ENCODE assay signal across 11 cellular contexts in the genomic region with DNA sequence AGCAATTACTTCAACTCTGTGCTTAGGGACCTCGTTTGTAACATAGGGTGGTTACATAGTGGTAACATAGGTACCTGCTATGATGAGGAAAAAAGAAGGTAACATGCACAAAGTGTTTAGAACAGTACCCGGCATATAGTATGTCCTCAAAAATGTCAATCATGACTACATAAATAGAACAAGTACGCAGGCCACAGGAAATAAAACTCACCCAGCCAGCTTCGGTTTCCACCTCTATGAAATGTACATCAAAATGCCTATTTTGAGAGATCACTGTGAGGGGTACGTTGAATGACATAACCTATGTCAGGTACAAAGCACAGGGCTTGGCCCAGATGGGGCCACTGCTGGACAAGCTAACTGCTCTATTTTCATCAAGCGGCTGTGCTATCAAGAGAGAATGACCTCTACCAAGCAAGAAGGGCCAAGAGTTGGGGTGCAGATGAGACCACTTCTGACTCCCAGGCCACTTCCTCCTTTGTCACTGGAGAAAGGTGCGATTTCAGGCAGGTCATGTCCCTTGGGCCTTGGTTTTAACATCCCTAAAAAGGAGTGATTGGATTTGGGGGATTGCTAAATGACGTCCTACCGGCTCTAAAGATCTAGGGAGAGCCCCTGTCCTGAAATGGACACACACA.
A peak's percentile ranks its signal among the peaks of the same experiment; 100 is the strongest.
DNase-seq lines count a peak whose midpoint lies in the region; ATAC-seq, FAIRE-seq and TF ChIP-seq lines count a peak whose summit lies in the region.
"Had no signal": no experiment of that assay in that cellular context is flagged by ENCODE, and none has a peak within 500 bp of the region (broad histone marks: within the 10 kb centered on the region; RNA-seq: fewer than 3 reads in every experiment).

No MANE protein-coding gene starts in this region.

- ATAC-seq in GM19328 (IDR thresholded peaks at IDR 0.05; ENCODE audit: unreplicated experiment) (peak; percentile 30), HG02885 (IDR thresholded peaks at IDR 0.05; ENCODE audit: poor library complexity, unreplicated experiment) (peak; percentile 54)

- no peak overlapping the region for H3K9ac ChIP-seq in OCI-LY3 (ENCODE audit: low read length)

- H3F3A ChIP-seq in DOHH2 (ENCODE audit: control insufficient read depth, insufficient read depth): no peaks in the 10 kb centered on the region

- H4K20me1 ChIP-seq in DOHH2 (ENCODE audit: control insufficient read depth, insufficient read depth, low read depth, low read length) (no peaks in the 10 kb centered on the region), OCI-LY3 (ENCODE audit: insufficient read depth, low read length) (no peaks in the 10 kb centered on the region)

- FAIRE-seq in RCC 7860 (lab: Jason Lieb, UNC): no peak
- FAIRE-seq in H54 (lab: Jason Lieb, UNC): no peak

- TF ChIP-seq CTCF in DOHH2 (IDR thresholded peaks at IDR 0.05; ENCODE audit: low read depth, low read length, poor library complexity, severe bottlenecking): no peak
- TF ChIP-seq CTCF in OCI-LY3 (IDR thresholded peaks at IDR 0.05; ENCODE audit: low read depth, low read length): no peak

- no peak for TF ChIP-seq POLR2A in H54 (IDR thresholded peaks at IDR 0.05; ENCODE audit: low read depth, low read length)

- H3K27ac ChIP-seq in DOHH2 (ENCODE audit: low read depth, low read length): no peak overlapping the region
- H3K27ac ChIP-seq in OCI-LY3 (ENCODE audit: low read length): no peak overlapping the region

- no peaks in the 10 kb centered on the region for H3K36me3 ChIP-seq in DOHH2 (ENCODE audit: control insufficient read depth, low read length)
- no peaks in the 10 kb centered on the region for H3K36me3 ChIP-seq in OCI-LY3 (replicated peaks; ENCODE audit: low read depth, low read length)

- H3K79me2 ChIP-seq in DOHH2 (ENCODE audit: control insufficient read depth, low read length) (no peaks in the 10 kb centered on the region), OCI-LY3 (ENCODE audit: low read length) (no peaks in the 10 kb centered on the region)

- H3K9me3 ChIP-seq in DOHH2 (ENCODE audit: control insufficient read depth, insufficient read depth, low read length) (no peaks in the 10 kb centered on the region), OCI-LY3 (ENCODE audit: insufficient read depth, low read length) (no peaks in the 10 kb centered on the region)

- no peak overlapping the region for H2AFZ ChIP-seq in OCI-LY3 (ENCODE audit: low read depth, low read length)

- DNase-seq in midbrain (lab: John Stamatoyannopoulos, UW) (no peak), RCC 7860 (ENCODE audit: low spot score) (no peak), H54 (ENCODE audit: insufficient read length, low spot score) (no peak)
- no peak for DNase-seq in activated naive CD4-positive, alpha-beta T cell treated with anti-CD3 and anti-CD28 coated beads, Interleukin-2, amount 50 U/mL, for 16 hours
- DNase-seq: activated T-cell treated with anti-CD3 and anti-CD28 coated beads for 4 hours, AML-193, T-helper 9 cell had no signal

- H3K27me3 ChIP-seq in DOHH2 (ENCODE audit: control insufficient read depth, low read length): no peaks in the 10 kb centered on the region
- H3K27me3 ChIP-seq in OCI-LY3 (ENCODE audit: low read depth, low read length): peaks cover 40% of the 10 kb centered on the region

- H3K4me3 ChIP-seq in DOHH2 (ENCODE audit: low read length) (0 out of 2 replicates have a peak overlapping the region, but pooled peaks have one; percentile 1), OCI-LY3 (ENCODE audit: low read length) (peak overlapping the region; percentile 11; the same call in 1 of the 2 replicates)

- no peaks in the 10 kb centered on the region for H3K9me2 ChIP-seq in DOHH2 (replicated peaks; ENCODE audit: control insufficient read depth, low read length)

- H3K4me2 ChIP-seq in DOHH2 (ENCODE audit: low read length) (peak overlapping the region; percentile 36), OCI-LY3 (ENCODE audit: low read length) (peak overlapping the region; percentile 57)

- peaks cover 31% of the 10 kb centered on the region for H3K4me1 ChIP-seq in DOHH2 (ENCODE audit: control insufficient read depth, low read length)
- peaks cover 64% of the 10 kb centered on the region for H3K4me1 ChIP-seq in OCI-LY3 (ENCODE audit: low read length)
